8 cellular contexts compared by ENCODE assay signal in the genomic region with DNA sequence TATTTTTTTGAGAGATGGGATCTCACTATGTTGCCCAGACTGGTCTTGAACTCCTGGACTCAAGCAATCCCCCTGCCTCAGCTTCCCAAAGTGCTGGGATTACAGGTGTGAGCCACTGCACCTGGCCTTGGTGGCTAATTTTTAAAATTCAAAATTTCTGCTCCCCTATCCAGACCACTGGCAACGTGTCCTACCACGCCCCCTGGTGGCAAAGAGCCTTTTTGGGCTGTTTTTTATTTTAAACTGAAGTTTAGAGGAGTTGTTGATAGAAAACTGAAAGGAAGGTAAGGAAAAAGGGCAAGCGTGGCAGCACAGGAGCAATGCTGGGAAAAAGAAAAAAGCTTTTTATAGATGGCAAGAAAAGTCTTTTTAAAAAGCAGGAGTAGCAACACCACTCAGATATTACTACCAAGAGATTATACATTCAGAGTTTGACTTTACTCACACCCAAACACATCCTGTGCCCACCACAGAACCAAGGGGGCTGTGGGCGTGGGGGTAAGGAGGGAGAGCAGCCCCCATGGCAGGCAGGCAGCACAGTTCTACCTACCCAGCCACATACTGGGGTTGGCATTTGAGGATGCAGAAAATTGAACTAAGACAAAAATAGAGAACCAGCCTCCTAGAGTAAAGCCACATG. TPM values are rescaled to one million over a fixed set of nuclear protein-coding genes. Genes with fewer than 3 reads are reported as not detected.
DNase-seq lines count a peak whose midpoint lies in the region; ATAC-seq and TF ChIP-seq lines count a peak whose summit lies in the region.

No MANE protein-coding gene starts in this region.

- H3K27ac Mint-ChIP-seq in Calu3 (ENCODE audit: unreplicated experiment) (no peak overlapping the region), chondrocyte (ENCODE audit: unreplicated experiment) (peak overlapping the region; percentile 65)

- H3K36me3 Mint-ChIP-seq in Calu3 (ENCODE audit: insufficient read depth, unreplicated experiment) (peaks cover 58% of the 10 kb centered on the region), chondrocyte (ENCODE audit: low read depth) (peaks cover 31% of the 10 kb centered on the region)

- H3K79me2 ChIP-seq in Loucy (ENCODE audit: insufficient read depth, low read length) = peaks cover 15% of the 10 kb centered on the region; the same call in 1 of the 2 replicates

- peak overlapping the region; percentile 21 for H3K9ac ChIP-seq in Loucy (ENCODE audit: low read depth, low read length, poor library complexity, severe bottlenecking)

- no TSS peak for BruUV-seq in Calu3 (replicated peaks; lab: Mats Ljungman, UMichigan)

- H3K36me3 ChIP-seq in Loucy (ENCODE audit: insufficient read depth, low read length) = peaks cover 50% of the 10 kb centered on the region; the same call in 1 of the 2 replicates

- H3K9me2 ChIP-seq in Loucy (replicated peaks; ENCODE audit: low read depth, low read length) = no peaks in the 10 kb centered on the region

- no peaks in the 10 kb centered on the region for H3K27me3 ChIP-seq in Loucy (ENCODE audit: insufficient read depth, low read length, poor library complexity, severe bottlenecking)

- H3K27me3 Mint-ChIP-seq in Calu3 (ENCODE audit: unreplicated experiment) = no peaks in the 10 kb centered on the region
- no peaks in the 10 kb centered on the region for H3K27me3 Mint-ChIP-seq in chondrocyte (ENCODE audit: low read depth)

- no peak overlapping the region for H3K4me3 Mint-ChIP-seq in Calu3 (ENCODE audit: low read depth, unreplicated experiment)
- H3K4me3 Mint-ChIP-seq in chondrocyte (ENCODE audit: unreplicated experiment) = no peak overlapping the region

- no peaks in the 10 kb centered on the region for H3K9me3 ChIP-seq in Loucy (ENCODE audit: insufficient read depth, low read depth, low read length)

- H2AFZ ChIP-seq in Loucy (ENCODE audit: low read length) = no peak overlapping the region

- H3K4me2 ChIP-seq in Loucy (ENCODE audit: low read depth, low read length, poor library complexity, severe bottlenecking) = peak overlapping the region; percentile 55

- TF ChIP-seq CTCF in Calu3 (IDR thresholded peaks at IDR 0.05; ENCODE audit: unreplicated experiment) (peak; percentile 78), Loucy (conservative IDR thresholded peaks at IDR 0.05; ENCODE audit: low read length) (peak; percentile 96), chondrocyte (IDR thresholded peaks at IDR 0.05) (peak; percentile 93)

- no peak overlapping the region for H3K4me3 ChIP-seq in Loucy (ENCODE audit: low read length, poor library complexity, severe bottlenecking)

- H4K20me1 ChIP-seq in Loucy (ENCODE audit: insufficient read depth, low read length, poor library complexity, severe bottlenecking) = no peaks in the 10 kb centered on the region

- H3K4me1 ChIP-seq in Loucy (ENCODE audit: insufficient read depth, low read length, poor library complexity, severe bottlenecking) = peaks cover 35% of the 10 kb centered on the region

- H3K9me3 Mint-ChIP-seq in Calu3 (ENCODE audit: low read depth, unreplicated experiment) = no peaks in the 10 kb centered on the region
- no peaks in the 10 kb centered on the region for H3K9me3 Mint-ChIP-seq in chondrocyte (ENCODE audit: low read depth)

- ATAC-seq in GM21390 (IDR thresholded peaks at IDR 0.05; ENCODE audit: unreplicated experiment) = no peak

- intact Hi-C loops in Calu3 (cut with micrococcal nuclease; ENCODE audit: unreplicated experiment) = loop anchor here (10.0 kb wide), 1 partner anchor 70 kb away; a partner anchor contains a TSS

- H3K4me1 Mint-ChIP-seq in Calu3 (ENCODE audit: low read depth, unreplicated experiment) (peaks cover 13% of the 10 kb centered on the region), chondrocyte (ENCODE audit: low read depth) (peaks cover 36% of the 10 kb centered on the region)

- CTCF ChIA-PET in Calu3 (lab: Charles Lee) = no interaction called here

- peak; percentile 79 for DNase-seq in Calu3
- DNase-seq in activated CD4-positive, alpha-beta T cell treated with anti-CD3 and anti-CD28 coated beads for 4 hours = peak; percentile 73 to 88
- DNase-seq in chondrocyte (ENCODE audit: low spot score) = no peak
- DNase-seq in medulla oblongata (ENCODE audit: extremely low spot score) = peak; percentile 71
- DNase-seq in stimulated activated CD8-positive, alpha-beta memory T cell treated with anti-CD3 and anti-CD28 coated beads, Interleukin-2, amount 100 ng/mL, for 1 hour (ENCODE audit: low read depth in 2 of 2) = peak; percentile 59 to 70
- no peak for DNase-seq in OCI-M2 (lab: John Stamatoyannopoulos, UW; ENCODE audit: unreplicated experiment)

- peaks cover 6% of the 10 kb centered on the region; the same call in 1 of the 2 replicates for H3F3A ChIP-seq in Loucy (ENCODE audit: low read depth)

RNA-seq across cellular contexts. Expression of a gene that starts 4.2 kb away (rescaled TPM):
- total RNA-seq in Calu3 (2022) (6.5 and 9.9 TPM in 2 replicates), chondrocyte (141 to 200 TPM (median 197 TPM) in 3 replicates)

RNA-seq across cellular contexts. Expression of a gene that starts 11.5 kb away (rescaled TPM):
- total RNA-seq in Calu3 (2022) (60.8 and 62.1 TPM in 2 replicates), chondrocyte (22.4 to 27.2 TPM (median 25.0 TPM) in 3 replicates)

RNA-seq across cellular contexts. Expression of a gene that starts 11.7 kb away (rescaled TPM):
- 56.1 and 58.1 TPM in 2 replicates for total RNA-seq in Calu3 (2022)
- total RNA-seq in chondrocyte = 24.3 to 28.4 TPM (median 27.0 TPM) in 3 replicates

RNA-seq across cellular contexts. Expression of a gene that starts 22.2 kb away (rescaled TPM):
- total RNA-seq in Calu3 (2022) (238 and 241 TPM in 2 replicates), chondrocyte (94.4 to 183 TPM (median 95.2 TPM) in 3 replicates)

RNA-seq across cellular contexts. Expression of a gene that starts 23.0 kb away (rescaled TPM):
- total RNA-seq in Calu3 (2022) (21.4 and 23.9 TPM in 2 replicates), chondrocyte (30.3 to 33.6 TPM (median 31.1 TPM) in 3 replicates)

Comparison
In these comparisons a context has a peak if more than half of its experiments do, and no peak if none do; other contexts are left out.
1. DNase-seq: peak in Calu3 (single experiment), activated CD4-positive, alpha-beta T cell treated with anti-CD3 and anti-CD28 coated beads for 4 hours (2 of 2), medulla oblongata (single experiment) and stimulated activated CD8-positive, alpha-beta memory T cell treated with anti-CD3 and anti-CD28 coated beads, Interleukin-2, amount 100 ng/mL, for 1 hour (2 of 2); none in chondrocyte (single experiment) and OCI-M2 (single experiment).
2. RNA of a gene that starts 4.2 kb away (total RNA-seq): 141 to 200 TPM in chondrocyte; 6.5 to 9.9 TPM in Calu3; every median in the first group is over 10 times any median in the second.
3. Peak in every context shown above with its lines, with median percentiles within 50 percentile points of each other: CTCF ChIP-seq.